23 cellular contexts compared by ENCODE assay signal in the genomic region with DNA sequence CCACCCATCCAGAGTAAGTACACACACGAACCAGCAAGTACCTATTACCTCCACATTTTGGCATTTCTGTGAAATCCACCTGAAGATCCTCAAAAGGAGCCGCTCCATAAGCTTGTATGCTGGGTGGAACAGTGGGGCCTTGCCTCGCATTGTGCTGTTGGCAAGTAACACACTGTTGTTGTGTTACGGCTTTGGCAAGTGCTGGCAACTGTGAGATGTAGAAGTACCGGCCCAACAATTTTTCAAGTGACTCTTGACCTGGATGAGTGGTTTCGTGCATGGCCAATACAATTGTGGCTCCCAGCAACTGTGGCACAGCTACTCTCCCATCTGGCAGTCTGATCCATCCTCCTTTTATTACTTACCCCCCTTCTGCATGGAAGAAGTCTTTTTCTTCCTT.
"Had no signal": no experiment of that assay in that cellular context is flagged by ENCODE, and none has a peak within 500 bp of the region (broad histone marks: within the 10 kb centered on the region; RNA-seq: fewer than 3 reads in every experiment).

No MANE protein-coding gene starts in this region.

- ATAC-seq: activated CD4-positive, alpha-beta T cell treated with anti-CD3 and anti-CD28 coated beads for 36 hours; activated CD8-positive, alpha-beta T cell treated with anti-CD3 and anti-CD28 coated beads for 36 hours; Panc1; Right ventricle myocardium inferior; T-cell had no signal

- H3K9me3 ChIP-seq: adrenal gland, colonic mucosa had no signal

- H3K27me3 ChIP-seq: adrenal gland, colonic mucosa had no signal

- H3K4me1 ChIP-seq: adrenal gland, breast epithelium, colonic mucosa had no signal

- H3K27ac ChIP-seq: adrenal gland, breast epithelium, colonic mucosa, SK-N-MC, WERI-Rb-1 had no signal

- H3K36me3 ChIP-seq: adrenal gland, breast epithelium, colonic mucosa, WERI-Rb-1 had no signal

- H3K4me3 ChIP-seq: adrenal gland, breast epithelium, colonic mucosa, SK-N-MC had no signal

- DNase-seq: activated CD4-positive, alpha-beta T cell treated with anti-CD3 and anti-CD28 coated beads for 36 hours; activated CD8-positive, alpha-beta memory T cell treated with anti-CD3 and anti-CD28 coated beads, Interleukin-2, amount 50 U/mL, for 4 hours; activated CD8-positive, alpha-beta T cell treated with anti-CD3 and anti-CD28 coated beads for 36 hours; activated naive CD4-positive, alpha-beta T cell treated with anti-CD3 and anti-CD28 coated beads, Interleukin-2, amount 50 U/mL, for 16 hours; activated naive CD8-positive, alpha-beta T cell treated with anti-CD3 and anti-CD28 coated beads, Interleukin-2, amount 10 ng/mL, durations not matched to agents 7 days and 5 days; adrenal gland; anterior cingulate cortex; caudate nucleus; colonic mucosa; KG1; NCI-H1105; NCI-H1436 treated with DMSO at 0.1 percent for 48 hours; NCI-H1930; NCI-H446; NCI-H524; OCI-M1; RPMI8226; T-cell; WERI-Rb-1 had no signal
